27 cellular contexts compared by ENCODE assay signal in the genomic region with DNA sequence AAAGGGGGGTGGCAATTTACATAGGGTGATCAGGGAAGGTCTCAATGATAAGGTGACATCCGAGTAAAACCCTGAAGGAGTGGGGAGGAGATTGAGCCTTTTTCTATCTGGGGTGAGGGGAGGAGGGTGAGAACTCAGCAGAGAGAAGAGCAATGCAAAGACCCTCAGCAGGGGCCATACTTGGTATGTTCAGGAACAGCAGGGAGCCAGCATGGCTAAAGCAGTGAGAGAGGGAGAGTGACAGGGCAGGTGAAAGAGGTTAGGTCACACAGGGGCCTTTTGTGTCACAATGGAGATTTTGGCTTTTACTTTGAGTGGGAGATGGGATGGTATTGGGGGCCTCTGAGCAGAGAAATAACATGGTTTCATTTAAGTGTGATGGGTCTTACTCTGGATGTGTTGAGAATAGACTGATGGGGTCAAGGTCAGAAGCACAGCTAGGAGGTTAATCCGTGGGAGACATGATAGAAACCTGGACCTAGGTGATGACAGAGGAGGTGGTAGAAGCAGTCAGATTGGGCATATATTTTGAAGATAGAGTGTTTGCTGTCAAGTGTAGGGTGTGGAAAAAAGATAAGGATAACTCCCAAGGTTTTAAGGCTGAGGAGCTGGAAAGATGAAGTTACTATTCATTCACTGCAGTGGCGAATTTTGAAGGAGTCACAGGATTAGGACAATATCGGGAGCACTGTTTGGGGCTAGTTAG. TPM values are rescaled to one million over a fixed set of nuclear protein-coding genes. Genes with fewer than 3 reads are reported as not detected.
DNase-seq lines count a peak whose midpoint lies in the region; ATAC-seq and TF ChIP-seq lines count a peak whose summit lies in the region.
"Had no signal": no experiment of that assay in that cellular context is flagged by ENCODE, and none has a peak within 500 bp of the region (broad histone marks: within the 10 kb centered on the region; RNA-seq: fewer than 3 reads in every experiment).

No MANE protein-coding gene starts in this region.

- no peak overlapping the region for H3T11ph ChIP-seq in H9 (ENCODE audit: low read length)

- no peak overlapping the region for H2BK120ac ChIP-seq in H9 (ENCODE audit: low read depth, low read length, poor library complexity, severe bottlenecking)

- H2BK12ac ChIP-seq in H9 (ENCODE audit: insufficient read length, low read depth, low read length) = no peak overlapping the region

- ATAC-seq in CD8-positive, alpha-beta T cell = no peak
- ATAC-seq in memory B cell (ENCODE audit: low read depth) (no peak), HG03039 (IDR thresholded peaks at IDR 0.05; ENCODE audit: unreplicated experiment) (no peak)

- no peak for TF ChIP-seq EP300 in stomach (IDR thresholded peaks at IDR 0.05)

- no peak overlapping the region for H2AFZ ChIP-seq in H9 (ENCODE audit: low read length)

- no peak overlapping the region for H3K27ac ChIP-seq in CD8-positive, alpha-beta T cell (ENCODE audit: low read depth, low read length)
- no peak overlapping the region for H3K27ac ChIP-seq in H9 (ENCODE audit: insufficient read length, low read depth, low read length)
- H3K27ac ChIP-seq in stomach = no peak overlapping the region
- H3K27ac ChIP-seq: brain microvascular endothelial cell, colonic mucosa, SJSA1 had no signal

- no peak overlapping the region for H3K4ac ChIP-seq in H9 (ENCODE audit: low read depth, low read length)

- no peak overlapping the region for H3K4me3 Mint-ChIP-seq in CD8-positive, alpha-beta T cell
- H3K4me3 Mint-ChIP-seq in H9 = peak overlapping the region; percentile 2 to 61; a peak in 4 of 5 replicates
- no peak overlapping the region for H3K4me3 Mint-ChIP-seq in brain
- H3K4me3 Mint-ChIP-seq in memory B cell = no peak overlapping the region

- H3K27ac Mint-ChIP-seq in CD8-positive, alpha-beta T cell = peak overlapping the region; percentile 46
- H3K27ac Mint-ChIP-seq in H9 (peak overlapping the region in 2 of 3 experiments; percentile 19 to 20; a peak in 4 of 7 replicates), brain (peak overlapping the region in 3 of 5 experiments; percentile 2 to 38 (median 5)), memory B cell (peak overlapping the region; percentile 9)
- H3K27ac Mint-ChIP-seq: activated T-helper 2 cell treated with anti-CD3 and anti-CD28 coated beads, Interferon-gamma antibody, Interleukin-2, Interleukin-4, amounts not matched to agents 10 μg/mL and 5 μg/mL and 100 μg/mL, durations not matched to agents 14 hours and 24 hours and 36 hours had no signal

- H3K4me2 ChIP-seq in H9 (ENCODE audit: insufficient read depth, insufficient read length, low read length) = peak overlapping the region; percentile 36

- H3K56ac ChIP-seq in H9 (ENCODE audit: insufficient read length, low read depth, low read length) = no peak overlapping the region

- H3K27me3 ChIP-seq in CD8-positive, alpha-beta T cell (ENCODE audit: insufficient read depth, low read length) = no peaks in the 10 kb centered on the region
- H3K27me3 ChIP-seq in H9 (ENCODE audit: insufficient read depth, low read length) (no peaks in the 10 kb centered on the region), HAP-1 (ENCODE audit: low read depth) (no peaks in the 10 kb centered on the region), stomach (no peaks in the 10 kb centered on the region)
- H3K27me3 ChIP-seq: brain microvascular endothelial cell, colonic mucosa, SJSA1, thyroid gland had no signal

- no peaks in the 10 kb centered on the region for H3K79me1 ChIP-seq in H9 (ENCODE audit: insufficient read depth, low read depth, low read length, poor library complexity, severe bottlenecking)

- no peak overlapping the region for H2AK5ac ChIP-seq in H9 (ENCODE audit: insufficient read length, low read length)

- no peaks in the 10 kb centered on the region for H3K9me3 Mint-ChIP-seq in CD8-positive, alpha-beta T cell
- H3K9me3 Mint-ChIP-seq in H9 (no peaks in the 10 kb centered on the region), brain (no peaks in the 10 kb centered on the region), memory B cell (no peaks in the 10 kb centered on the region)
- H3K9me3 Mint-ChIP-seq: activated T-helper 2 cell treated with anti-CD3 and anti-CD28 coated beads, Interferon-gamma antibody, Interleukin-2, Interleukin-4, amounts not matched to agents 10 μg/mL and 5 μg/mL and 100 μg/mL, durations not matched to agents 14 hours and 24 hours and 36 hours; CD4-positive, alpha-beta memory T cell had no signal

- no peaks in the 10 kb centered on the region for H3K79me2 ChIP-seq in H9 (ENCODE audit: insufficient read depth, low read length)

- CTCF ChIA-PET in CD8-positive, alpha-beta T cell (lab: Charles Lee) = interaction anchor here (0.6 to 1.7 kb wide), 3 partner anchors 12 to 61 kb away, joined by 3 to 6 read pairs (median 3); partner anchors contain the start of gene SCRN2

- no peak overlapping the region for H3K9ac ChIP-seq in H9 (ENCODE audit: extremely low read depth, insufficient read length, low read length)

- no peak for TF ChIP-seq POLR2A in stomach (IDR thresholded peaks at IDR 0.05)

- no peak overlapping the region for H3K4me3 ChIP-seq in CD8-positive, alpha-beta T cell (ENCODE audit: low read depth, low read length)
- no peak overlapping the region for H3K4me3 ChIP-seq in HAP-1
- no peak overlapping the region for H3K4me3 ChIP-seq in stomach
- H3K4me3 ChIP-seq: colonic mucosa, SJSA1, thyroid gland had no signal

- H3K23me2 ChIP-seq in H9 (ENCODE audit: insufficient read length, low read depth, low read length, poor library complexity, severe bottlenecking) = no peaks in the 10 kb centered on the region

- H3K36me3 ChIP-seq in CD8-positive, alpha-beta T cell (ENCODE audit: insufficient read depth, low read length) = peaks cover 6% of the 10 kb centered on the region
- H3K36me3 ChIP-seq in HAP-1 (replicated peaks) = no peaks in the 10 kb centered on the region
- H3K36me3 ChIP-seq in stomach = peaks cover 0 to 20% (median 10%) of the 10 kb centered on the region in 4 donors
- H3K36me3 ChIP-seq: brain microvascular endothelial cell, colonic mucosa, thyroid gland had no signal

- no peak overlapping the region for H2BK5ac ChIP-seq in H9 (ENCODE audit: insufficient read length, low read length)

- peaks cover 68% of the 10 kb centered on the region for H3K4me1 Mint-ChIP-seq in CD8-positive, alpha-beta T cell (ENCODE audit: low read depth)
- H3K4me1 Mint-ChIP-seq in H9 (peaks cover 45% of the 10 kb centered on the region in 2 experiments), brain (peaks cover 72% of the 10 kb centered on the region), memory B cell (peaks cover 31% of the 10 kb centered on the region)

- H3K14ac ChIP-seq in H9 (ENCODE audit: insufficient read depth, low read length) = no peak overlapping the region

- H3K4me1 ChIP-seq in CD8-positive, alpha-beta T cell (ENCODE audit: insufficient read depth, low read length) = peaks cover 17% of the 10 kb centered on the region
- H3K4me1 ChIP-seq in H9 (ENCODE audit: insufficient read depth, low read length) (peaks cover 6% of the 10 kb centered on the region; the same call in 1 of the 2 replicates), HAP-1 (no peaks in the 10 kb centered on the region), stomach (peaks cover 19 to 86% (median 55%) of the 10 kb centered on the region in 4 donors)

- H3K27me3 Mint-ChIP-seq in CD8-positive, alpha-beta T cell (ENCODE audit: low read depth) = no peaks in the 10 kb centered on the region
- no peaks in the 10 kb centered on the region for H3K27me3 Mint-ChIP-seq in H9 (ENCODE audit: low read depth)
- no peaks in the 10 kb centered on the region for H3K27me3 Mint-ChIP-seq in brain
- H3K27me3 Mint-ChIP-seq in memory B cell = no peaks in the 10 kb centered on the region
- H3K27me3 Mint-ChIP-seq: CD4-positive, alpha-beta memory T cell had no signal

- H2BK15ac ChIP-seq in H9 (ENCODE audit: low read depth, low read length) = no peak overlapping the region

- no CpG with 5 or more reads among the region's 4 CpGs for WGBS in H9 (ENCODE audit: extremely low coverage, insufficient read length, low lambda C conversion rate)
- WGBS in stomach, 5 donors = 68 to 79% (median 72%) methylated on average over 4 of the region's 4 CpGs

- H3K36me3 Mint-ChIP-seq in CD8-positive, alpha-beta T cell = peaks cover 61% of the 10 kb centered on the region
- H3K36me3 Mint-ChIP-seq in H9 (ENCODE audit: insufficient read depth in 1 of 3, low read depth in 3 of 3) = peaks cover 0 to 13% (median 12%) of the 10 kb centered on the region in 3 experiments; a peak in 5 of 7 replicates
- H3K36me3 Mint-ChIP-seq in brain = peaks cover 3% of the 10 kb centered on the region
- H3K36me3 Mint-ChIP-seq in memory B cell = peaks cover 21% of the 10 kb centered on the region

- no peaks in the 10 kb centered on the region for H3K9me3 ChIP-seq in CD8-positive, alpha-beta T cell (ENCODE audit: low read length)
- H3K9me3 ChIP-seq in H9 (ENCODE audit: control insufficient read depth, low read depth, low read length) (no peaks in the 10 kb centered on the region), HAP-1 (no peaks in the 10 kb centered on the region), stomach (no peaks in the 10 kb centered on the region)
- H3K9me3 ChIP-seq: colonic mucosa, SJSA1, thyroid gland had no signal

- intact Hi-C loops in CD8-positive, alpha-beta T cell (cut with DNase I, micrococcal nuclease) = no loop called here
- intact Hi-C loops in stomach (cut with DNase I; ENCODE audit: low total_unique reads) = no loop called here

- TF ChIP-seq CTCF in CD8-positive, alpha-beta T cell (IDR thresholded peaks at IDR 0.05) = no peak
- TF ChIP-seq CTCF in H9 (conservative IDR thresholded peaks at IDR 0.05) (no peak), brain (conservative IDR thresholded peaks at IDR 0.05) (no peak), stomach (IDR thresholded peaks at IDR 0.05) (no peak)

- H4K91ac ChIP-seq in H9 (ENCODE audit: insufficient read length, low read depth, low read length) = no peak overlapping the region

- H3K23ac ChIP-seq in H9 (ENCODE audit: insufficient read length, low read depth, low read length) = no peak overlapping the region

- no peak overlapping the region for H2BK20ac ChIP-seq in H9 (ENCODE audit: low read depth, low read length, poor library complexity, severe bottlenecking)

- H3K18ac ChIP-seq in H9 (ENCODE audit: insufficient read length, low read depth, low read length) = no peak overlapping the region

- in situ Hi-C loops in HAP-1 (cut with MboI; ENCODE audit: low sequenced_read_pairs) = no loop called here

- POLR2A ChIA-PET in CD8-positive, alpha-beta T cell (lab: Charles Lee) = no interaction called here

- H4K20me1 ChIP-seq in H9 (ENCODE audit: control insufficient read depth, insufficient read depth, insufficient read length) = no peaks in the 10 kb centered on the region

- H4K8ac ChIP-seq in H9 (replicated peaks; ENCODE audit: insufficient read length, low read depth, low read length) = no peak overlapping the region

- DNase-seq in CD8-positive, alpha-beta T cell = no peak
- DNase-seq in H9 (peak; percentile 82), memory B cell (ENCODE audit: low spot score in 2 of 2) (no peak), HAP-1 (ENCODE audit: low spot score in 2 of 2) (no peak), stomach (no peak), 8988T (no peak)
- DNase-seq: activated CD4-positive, alpha-beta T cell treated with anti-CD3 and anti-CD28 coated beads for 48 hours; brain microvascular endothelial cell; CD4-positive, alpha-beta memory T cell; colonic mucosa; DMS53; glutamatergic neuron; IMR-90; islet precursor cell; NCI-H1417 treated with DMSO at 0.1 percent for 48 hours; nucleus accumbens; small intestine; stimulated activated naive CD4-positive, alpha-beta T cell treated with Interleukin-2 at 50 U/mL for 16 hours; thyroid gland had no signal

- H4K5ac ChIP-seq in H9 (ENCODE audit: insufficient read length, low read depth, low read length) = no peak overlapping the region

RNA-seq across cellular contexts. Expression of gene SP2, which starts 6.2 kb away (rescaled TPM):
- total RNA-seq in CD8-positive, alpha-beta T cell = 10 to 100 TPM; 24.5 to 26.0 TPM
- total RNA-seq in H9 (2021) = 19.3 and 20.0 TPM in 2 replicates
- 31.6 TPM for polyA plus RNA-seq in brain (ENCODE audit: insufficient read depth, low read depth, low replicate concordance)
- 10 to 100 TPM in 2 of 5 donors, 1 to 10 TPM in 2, under 1 TPM in 1; 0.87 to 22.8 (median 3.1) TPM for total RNA-seq in stomach
- polyA plus RNA-seq in stomach = 10 to 100 TPM in 1 of 3 donors, 1 to 10 TPM in 2; 4.7 to 11.9 (median 8.0) TPM

RNA-seq across cellular contexts. Expression of gene PNPO, which starts 39.2 kb away (rescaled TPM):
- 1 to 10 TPM; 5.7 to 5.8 TPM for total RNA-seq in CD8-positive, alpha-beta T cell
- total RNA-seq in H9 (2021) (6.7 and 7.3 TPM in 2 replicates), stomach (10 to 100 TPM in 4 of 5 donors, not detected in 1; 12.1 to 44.2 (median 19.8) TPM)
- polyA plus RNA-seq in brain (ENCODE audit: insufficient read depth, low read depth, low replicate concordance) (24.4 TPM), stomach (10 to 100 TPM in 1 of 3 donors, 1 to 10 TPM in 2; 7.6 to 10.3 (median 8.6) TPM)

RNA-seq across cellular contexts. Expression of gene SP6, which starts 51.2 kb away (rescaled TPM):
- total RNA-seq in CD8-positive, alpha-beta T cell = under 1 TPM; 0.22 to 0.38 TPM
- total RNA-seq in H9 (2021) = 0.90 and 0.92 TPM in 2 replicates
- 2.5 TPM for polyA plus RNA-seq in brain (ENCODE audit: insufficient read depth, low read depth, low replicate concordance)
- 1 to 10 TPM in 1 of 5 donors, under 1 TPM in 1, not detected in 3; 0.92 to 3.0 TPM for total RNA-seq in stomach
- polyA plus RNA-seq in stomach = under 1 TPM; 0.31 to 0.38 (median 0.31) TPM
- total RNA-seq: CD4-positive, alpha-beta memory T cell; SJSA1 had no signal
- polyA plus RNA-seq: CD4-positive, alpha-beta memory T cell had no signal

RNA-seq across cellular contexts. Expression of gene PRR15L, which starts 55.5 kb away (rescaled TPM):
- total RNA-seq in CD8-positive, alpha-beta T cell = not detected
- total RNA-seq in H9 (2021) (not detected in 2 replicates), stomach (10 to 100 TPM; 23.9 to 93.6 (median 69.8) TPM)
- polyA plus RNA-seq in brain (ENCODE audit: insufficient read depth, low read depth, low replicate concordance) (30.5 TPM), stomach (100 to 1,000 TPM in 1 of 3 donors, 10 to 100 TPM in 2; 71.0 to 102 (median 97.9) TPM)
- total RNA-seq: activated T-helper 2 cell treated with anti-CD3 and anti-CD28 coated beads, Interferon-gamma antibody, Interleukin-2, Interleukin-4, amounts not matched to agents 10 μg/mL and 5 μg/mL and 100 μg/mL, durations not matched to agents 14 hours and 24 hours and 36 hours; CD4-positive, alpha-beta memory T cell; IMR-90; lung microvascular endothelial cell; M059J; NCI-H460; SJSA1; T-helper 1 cell treated with Interleukin-12 subunit alpha and Interleukin-12 subunit beta and Interleukin-4 antibody, amounts not matched to agents 30 ng/mL and 1 ng/mL, for 36 hours had no signal
- polyA plus RNA-seq: IMR-90 had no signal

Comparison
In these comparisons a context has a peak if more than half of its experiments do, and no peak if none do; other contexts are left out.
1. H3K4me3 Mint-ChIP-seq: peak in H9 (2 of 2); none in CD8-positive, alpha-beta T cell (single experiment), brain (0 of 5) and memory B cell (single experiment).
2. Peak in every context shown above with its lines, with median percentiles within 50 percentile points of each other: H3K27ac Mint-ChIP-seq.